Comparison of ENCODE assay signal across 1 cellular context in genomic region chr16:85543536-85543935, GRCh38.
TF ChIP-seq lines count a peak whose summit lies in the region.

No MANE protein-coding gene starts in this region.

TF ChIP-seq in H1, 55 proteins besides CTCF, POLR2A, EP300 and RAD21 (continued from another document):
- TF ChIP-seq E2F6 (IDR thresholded peaks at IDR 0.05) (no peak), NRF1 (IDR thresholded peaks at IDR 0.05; ENCODE audit: low read depth, low read length) (no peak), CBX8 (IDR thresholded peaks at IDR 0.05; ENCODE audit: borderline replicate concordance, low read depth, low read length) (no peak), BRCA1 (IDR thresholded peaks at IDR 0.05; ENCODE audit: low read depth, low read length) (no peak), ATF2 (IDR thresholded peaks at IDR 0.05; ENCODE audit: low read length) (no peak), BCL11A (IDR thresholded peaks at IDR 0.05; ENCODE audit: low read depth in 2 of 2, low read length in 2 of 2) (no peak), USF2 (IDR thresholded peaks at IDR 0.05; ENCODE audit: low read length) (no peak), CEBPB (IDR thresholded peaks at IDR 0.05; ENCODE audit: low read depth, low read length) (no peak), FOSL1 (IDR thresholded peaks at IDR 0.05; ENCODE audit: insufficient read depth, low read depth, low read length) (no peak), TAF7 (optimal IDR thresholded peaks at IDR 0.05; ENCODE audit: borderline replicate concordance, low read depth, low read length) (no peak), CBX5 (IDR thresholded peaks at IDR 0.05; ENCODE audit: low read depth, low read length) (no peak), RFX5 (IDR thresholded peaks at IDR 0.05; ENCODE audit: borderline replicate concordance, low read depth, low read length) (no peak), GABPA (IDR thresholded peaks at IDR 0.05; ENCODE audit: borderline replicate concordance, insufficient read depth, low read length) (no peak)
